ENCODE assay signal across 2 cellular contexts in the genomic region with DNA sequence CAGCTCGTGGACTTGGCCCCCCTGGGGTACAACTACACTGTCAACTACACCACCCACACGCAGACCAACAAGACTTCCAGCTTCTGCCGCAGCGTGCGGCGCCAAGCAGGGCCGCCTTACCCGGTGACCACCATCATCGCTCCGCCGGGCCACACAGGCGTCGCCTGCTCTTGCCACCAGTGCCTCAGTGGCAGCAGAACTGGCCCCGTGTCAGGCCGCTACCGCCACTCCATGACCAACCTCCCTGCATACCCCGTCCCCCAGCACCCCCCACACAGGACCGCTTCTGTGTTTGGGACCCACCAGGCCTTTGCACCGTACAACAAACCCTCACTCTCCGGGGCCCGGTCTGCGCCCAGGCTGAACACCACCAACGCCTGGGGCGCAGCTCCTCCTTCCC. TPM values are rescaled to one million over a fixed set of nuclear protein-coding genes. Genes with fewer than 3 reads are reported as not detected.
"Had no signal": no experiment of that assay in that cellular context is flagged by ENCODE, and none has a peak within 500 bp of the region (broad histone marks: within the 10 kb centered on the region; RNA-seq: fewer than 3 reads in every experiment).

No MANE protein-coding gene starts in this region.

RNA-seq across cellular contexts. Expression of a gene that starts 27.7 kb away (rescaled TPM):
- total RNA-seq: HepG2, HT1080 had no signal

RNA-seq across cellular contexts. Expression of a gene that starts 57.9 kb away (rescaled TPM):
- total RNA-seq: HepG2 had no signal
